In genomic region chr18:35240664-35241522, GRCh38 we compare ENCODE assay signal across 8 cellular contexts. TPM values are rescaled to one million over a fixed set of nuclear protein-coding genes. Genes with fewer than 3 reads are reported as not detected.
DNase-seq lines count a peak whose midpoint lies in the region; TF ChIP-seq lines count a peak whose summit lies in the region.

TSS of gene ZNF397 (plus strand) at chr18:35241034. CDS start at chr18:35242471, 1,437 bp downstream.

- peaks cover 32% of the 10 kb centered on the region for H3K9me3 Mint-ChIP-seq in activated naive CD4-positive, alpha-beta T cell treated with anti-CD3 and anti-CD28 coated beads, Interleukin-2, amount 10 ng/mL, durations not matched to agents 7 days and 5 days

- H3K27ac Mint-ChIP-seq in activated naive CD4-positive, alpha-beta T cell treated with anti-CD3 and anti-CD28 coated beads, Interleukin-2, amount 10 ng/mL, durations not matched to agents 7 days and 5 days, result peak within 1 kb of the TSS; percentile 95

- DNase-seq in GF-D8 (lab: John Stamatoyannopoulos, UW) (peak; percentile 96), HEK293T (ENCODE audit: extremely low spot score) (peak; percentile 100), MV-4-11 (lab: John Stamatoyannopoulos, UW) (peak; percentile 95), SK-MEL-5 (ENCODE audit: low read depth, low spot score) (peak; percentile 95), germinal center (ENCODE audit: low spot score) (peak; percentile 97), non-pigmented ciliary epithelial cell (ENCODE audit: low read depth) (peak; percentile 77), superior temporal gyrus (ENCODE audit: extremely low spot score) (peak; percentile 98)
- DNase-seq in activated naive CD4-positive, alpha-beta T cell treated with anti-CD3 and anti-CD28 coated beads, Interleukin-2, amount 10 ng/mL, durations not matched to agents 7 days and 5 days, result peak; percentile 97

- H3K4me3 Mint-ChIP-seq in activated naive CD4-positive, alpha-beta T cell treated with anti-CD3 and anti-CD28 coated beads, Interleukin-2, amount 10 ng/mL, durations not matched to agents 7 days and 5 days, result peak within 1 kb of the TSS; percentile 90

- peaks cover 17% of the 10 kb centered on the region for H3K4me1 Mint-ChIP-seq in activated naive CD4-positive, alpha-beta T cell treated with anti-CD3 and anti-CD28 coated beads, Interleukin-2, amount 10 ng/mL, durations not matched to agents 7 days and 5 days

- H3K27me3 Mint-ChIP-seq in activated naive CD4-positive, alpha-beta T cell treated with anti-CD3 and anti-CD28 coated beads, Interleukin-2, amount 10 ng/mL, durations not matched to agents 7 days and 5 days, result peaks cover 4% of the 10 kb centered on the region

- H3K36me3 Mint-ChIP-seq in activated naive CD4-positive, alpha-beta T cell treated with anti-CD3 and anti-CD28 coated beads, Interleukin-2, amount 10 ng/mL, durations not matched to agents 7 days and 5 days, result peaks cover 38% of the 10 kb centered on the region

- CTCF ChIA-PET in HEK293T (lab: Yijun Ruan, JAX), result interaction anchor here (0.8 to 2.6 kb wide), 3 partner anchors 10 to 235 kb away, joined by 3 to 10 read pairs (median 4); no protein-coding TSS in a partner anchor
- CTCF ChIA-PET in activated naive CD4-positive, alpha-beta T cell treated with anti-CD3 and anti-CD28 coated beads, Interleukin-2, amount 10 ng/mL, durations not matched to agents 7 days and 5 days (lab: Charles Lee), result interaction anchor here (0.5 to 1.4 kb wide), 2 partner anchors 114 to 215 kb away, joined by 3 to 4 read pairs; no protein-coding TSS in a partner anchor

- POLR2A ChIA-PET in HEK293T (lab: Yijun Ruan, JAX), result interaction anchor here (0.5 to 3.0 kb wide), 37 partner anchors 9 to 343 kb away, joined by 3 to 26 read pairs (median 3); partner anchors contain the start of genes INO80C, ZNF24 and ZSCAN30

- in situ Hi-C loops in SK-MEL-5 (cut with HindIII; ENCODE audit: low pct_unique_long_range_greater_than_20kb, low sequenced_read_pairs), result loop anchor here (25.0 kb wide), 1 partner anchor 96 kb away; the partner anchor contains the start of gene ZNF24

TF ChIP-seq in HEK293T, 16 proteins besides CTCF, POLR2A, EP300 and RAD21:
- TF ChIP-seq ZNF384 (IDR thresholded peaks at IDR 0.05) (no peak), TARDBP (IDR thresholded peaks at IDR 0.05) (no peak), SP1 (IDR thresholded peaks at IDR 0.05) (no peak), CTBP1 (IDR thresholded peaks at IDR 0.05; ENCODE audit: borderline replicate concordance) (no peak), BHLHE40 (IDR thresholded peaks at IDR 0.05; ENCODE audit: borderline replicate concordance) (no peak), HDGF (IDR thresholded peaks at IDR 0.05; ENCODE audit: borderline replicate concordance) (0 out of 2 replicates have a peak, but pooled peaks have one; percentile 65), FOXA1 (IDR thresholded peaks at IDR 0.05) (no peak), FOXK2 (IDR thresholded peaks at IDR 0.05) (no peak), SUZ12 (IDR thresholded peaks at IDR 0.05) (no peak), FOXM1 (IDR thresholded peaks at IDR 0.05; ENCODE audit: borderline replicate concordance) (no peak), ARNT (IDR thresholded peaks at IDR 0.05) (no peak), PKNOX1 (IDR thresholded peaks at IDR 0.05) (peak; percentile 53; the same call in 1 of the 2 replicates), L3MBTL2 (conservative IDR thresholded peaks at IDR 0.05) (peak; percentile 80), ELF4 (IDR thresholded peaks at IDR 0.05) (peak; percentile 97), NFRKB (IDR thresholded peaks at IDR 0.05) (peak; percentile 56), LEF1 (IDR thresholded peaks at IDR 0.05; ENCODE audit: borderline replicate concordance) (no peak)

RNA-seq across cellular contexts. Expression of gene ZNF397, which starts in this region (rescaled TPM):
- total RNA-seq in SK-MEL-5 (2014; rRNA removed; shearing (Covaris generic)), result 16.8 and 18.3 TPM in 2 replicates
- 8.2 and 11.6 TPM in 2 replicates for polyA plus RNA-seq in SK-MEL-5 (2015; cell fraction: cytosol; rRNA removed)
- polyA plus RNA-seq in SK-MEL-5 (2015; cell fraction: nucleus; rRNA removed), result 41.8 and 52.3 TPM in 2 replicates

Comparison
In these comparisons a context has a peak if more than half of its experiments do, and no peak if none do; other contexts are left out.
1. Peak in every context shown above with its lines: DNase-seq.